Comparison of ENCODE assay signal across 8 cellular contexts in genomic region chr17:81440511-81441244, GRCh38. TPM values are rescaled to one million over a fixed set of nuclear protein-coding genes. Genes with fewer than 3 reads are reported as not detected.
A peak's percentile ranks its signal among the peaks of the same experiment; 100 is the strongest.
DNase-seq lines count a peak whose midpoint lies in the region; ATAC-seq and TF ChIP-seq lines count a peak whose summit lies in the region.

No MANE protein-coding gene starts in this region.

- H3K27ac ChIP-seq in body of pancreas (peak overlapping the region in 2 of 4 donors; percentile 6 to 34), esophagus squamous epithelium (no peak overlapping the region)

- intact Hi-C loops in activated CD4-positive, alpha-beta T cell treated with anti-CD3 and anti-CD28 coated beads, Interleukin-2, amount 10 ng/mL, durations not matched to agents 24 days and 14 days (cut with micrococcal nuclease), result no loop called here
- intact Hi-C loops in body of pancreas (cut with DNase I), result no loop called here
- intact Hi-C loops in esophagus squamous epithelium (cut with DNase I), result no loop called here

- no peaks in the 10 kb centered on the region for H3K27me3 ChIP-seq in MG63
- H3K27me3 ChIP-seq in body of pancreas, result no peaks in the 10 kb centered on the region
- no peaks in the 10 kb centered on the region for H3K27me3 ChIP-seq in esophagus squamous epithelium

- no peaks in the 10 kb centered on the region for H3K9me3 ChIP-seq in MG63
- H3K9me3 ChIP-seq in body of pancreas, result no peaks in the 10 kb centered on the region
- no peaks in the 10 kb centered on the region for H3K9me3 ChIP-seq in esophagus squamous epithelium

- peak overlapping the region; percentile 29 for H3K27ac Mint-ChIP-seq in activated CD4-positive, alpha-beta T cell treated with anti-CD3 and anti-CD28 coated beads, Interleukin-2, amount 10 ng/mL, durations not matched to agents 24 days and 14 days
- no peak overlapping the region for H3K27ac Mint-ChIP-seq in progenitor cell of endocrine pancreas

- no peaks in the 10 kb centered on the region for H3K36me3 Mint-ChIP-seq in activated CD4-positive, alpha-beta T cell treated with anti-CD3 and anti-CD28 coated beads, Interleukin-2, amount 10 ng/mL, durations not matched to agents 24 days and 14 days (ENCODE audit: low read depth)
- H3K36me3 Mint-ChIP-seq in progenitor cell of endocrine pancreas (ENCODE audit: insufficient read depth), result no peaks in the 10 kb centered on the region

- peaks cover 2% of the 10 kb centered on the region for H3K4me1 Mint-ChIP-seq in activated CD4-positive, alpha-beta T cell treated with anti-CD3 and anti-CD28 coated beads, Interleukin-2, amount 10 ng/mL, durations not matched to agents 24 days and 14 days
- H3K4me1 Mint-ChIP-seq in progenitor cell of endocrine pancreas (ENCODE audit: low read depth), result no peaks in the 10 kb centered on the region

- in situ Hi-C loops in astrocyte of the cerebellum (cut with HindIII; ENCODE audit: low sequenced_read_pairs), result no loop called here

- no peak for ATAC-seq in HG03095 (IDR thresholded peaks at IDR 0.05; ENCODE audit: unreplicated experiment)
- no peak for ATAC-seq in body of pancreas

- 71 to 81% methylated on average over 19 to 24 of the region's 24 CpGs for WGBS in body of pancreas, 2 donors
- WGBS in esophagus squamous epithelium, 2 donors, result 66 to 88% methylated on average over 4 to 5 of the region's 24 CpGs

- TF ChIP-seq CTCF in astrocyte of the cerebellum (IDR thresholded peaks at IDR 0.05; ENCODE audit: low read depth, low read length, missing control alignments) (peak; percentile 60), progenitor cell of endocrine pancreas (IDR thresholded peaks at IDR 0.05; ENCODE audit: unreplicated experiment) (peak; percentile 78), body of pancreas (IDR thresholded peaks at IDR 0.05) (peak in 2 of 7 experiments; percentile 13 to 21), esophagus squamous epithelium (IDR thresholded peaks at IDR 0.05) (peak in 1 of 6 experiments; percentile 26)

- H3K4me3 Mint-ChIP-seq in activated CD4-positive, alpha-beta T cell treated with anti-CD3 and anti-CD28 coated beads, Interleukin-2, amount 10 ng/mL, durations not matched to agents 24 days and 14 days, result no peak overlapping the region
- no peak overlapping the region for H3K4me3 Mint-ChIP-seq in progenitor cell of endocrine pancreas (ENCODE audit: low read depth)

- no peaks in the 10 kb centered on the region for H3K9me3 Mint-ChIP-seq in activated CD4-positive, alpha-beta T cell treated with anti-CD3 and anti-CD28 coated beads, Interleukin-2, amount 10 ng/mL, durations not matched to agents 24 days and 14 days
- no peaks in the 10 kb centered on the region for H3K9me3 Mint-ChIP-seq in progenitor cell of endocrine pancreas (ENCODE audit: low read depth)

- peak; percentile 65 for DNase-seq in activated CD4-positive, alpha-beta T cell treated with anti-CD3 and anti-CD28 coated beads, Interleukin-2, amount 10 ng/mL, durations not matched to agents 24 days and 14 days
- DNase-seq in activated CD4-positive, alpha-beta T cell treated with anti-CD3 and anti-CD28 coated beads for 1 hour, result no peak
- peak; percentile 46 for DNase-seq in MG63
- DNase-seq in astrocyte of the cerebellum (ENCODE audit: low read depth), result no peak
- DNase-seq in progenitor cell of endocrine pancreas (ENCODE audit: low spot score, unreplicated experiment), result peak; percentile 68
- DNase-seq in body of pancreas, result no peak
- no peak for DNase-seq in esophagus squamous epithelium (lab: John Stamatoyannopoulos, UW)

- H3K27me3 Mint-ChIP-seq in activated CD4-positive, alpha-beta T cell treated with anti-CD3 and anti-CD28 coated beads, Interleukin-2, amount 10 ng/mL, durations not matched to agents 24 days and 14 days, result peaks cover 4% of the 10 kb centered on the region
- H3K27me3 Mint-ChIP-seq in progenitor cell of endocrine pancreas, result no peaks in the 10 kb centered on the region

- TF ChIP-seq POLR2A in body of pancreas (IDR thresholded peaks at IDR 0.05) (no peak), esophagus squamous epithelium (IDR thresholded peaks at IDR 0.05) (no peak)

- peaks cover 12% of the 10 kb centered on the region for H3K36me3 ChIP-seq in MG63
- H3K36me3 ChIP-seq in body of pancreas (replicated peaks in 1 of 2; ENCODE audit: insufficient read depth in 1 of 2, low read depth in 2 of 2), result no peaks in the 10 kb centered on the region
- H3K36me3 ChIP-seq in esophagus squamous epithelium, result peaks cover 0 to 21% (median 9%) of the 10 kb centered on the region in 3 donors

- H3K4me3 ChIP-seq in MG63 (no peak overlapping the region), astrocyte of the cerebellum (ENCODE audit: low read depth, low read length) (no peak overlapping the region), body of pancreas (no peak overlapping the region), esophagus squamous epithelium (no peak overlapping the region)

- H3K4me1 ChIP-seq in body of pancreas (peaks cover 18% of the 10 kb centered on the region), esophagus squamous epithelium (peaks cover 0 to 22% (median 21%) of the 10 kb centered on the region in 3 donors)

RNA-seq across cellular contexts. Expression of gene BAHCC1, which starts 45.4 kb away (rescaled TPM):
- total RNA-seq in activated CD4-positive, alpha-beta T cell treated with anti-CD3 and anti-CD28 coated beads, Interleukin-2, amount 10 ng/mL, durations not matched to agents 24 days and 14 days, result 0.05 TPM in 1 of 2 replicates, not detected in the other
- total RNA-seq in MG63 (2014; rRNA removed; shearing (Covaris generic); ENCODE audit: low replicate concordance), result 3.6 and 10.4 TPM in 2 replicates
- total RNA-seq in progenitor cell of endocrine pancreas, result 36.9 and 40.5 TPM in 2 replicates
- total RNA-seq in body of pancreas, result 10 to 100 TPM in 1 of 2 donors, 1 to 10 TPM in 1; 5.7 to 14.8 TPM
- 10 to 100 TPM in 1 of 4 donors, 1 to 10 TPM in 3; 3.8 to 10.6 (median 5.4) TPM for total RNA-seq in esophagus squamous epithelium

Comparison
In these comparisons a context has a peak if more than half of its experiments do, and no peak if none do; other contexts are left out.
1. DNase-seq: peak in activated CD4-positive, alpha-beta T cell treated with anti-CD3 and anti-CD28 coated beads, Interleukin-2, amount 10 ng/mL, durations not matched to agents 24 days and 14 days (single experiment), MG63 (single experiment) and progenitor cell of endocrine pancreas (single experiment); none in activated CD4-positive, alpha-beta T cell treated with anti-CD3 and anti-CD28 coated beads for 1 hour (single experiment), astrocyte of the cerebellum (single experiment), body of pancreas (0 of 4) and esophagus squamous epithelium (single experiment).